In genomic region chr10:98308602-98309365, GRCh38 we compare ENCODE assay signal across 13 cellular contexts. TPM values are rescaled to one million over a fixed set of nuclear protein-coding genes. Genes with fewer than 3 reads are reported as not detected.
DNase-seq lines count a peak whose midpoint lies in the region; ATAC-seq, FAIRE-seq and TF ChIP-seq lines count a peak whose summit lies in the region.
"Had no signal": no experiment of that assay in that cellular context is flagged by ENCODE, and none has a peak within 500 bp of the region (broad histone marks: within the 10 kb centered on the region; RNA-seq: fewer than 3 reads in every experiment).

No MANE protein-coding gene starts in this region.

- H3K4ac ChIP-seq in trophoblast cell (ENCODE audit: low read depth, low read length) = no peak overlapping the region

- no peak overlapping the region for H3K14ac ChIP-seq in trophoblast cell (ENCODE audit: low read length)

- H3K4me3 ChIP-seq in GM23248 (peak overlapping the region; percentile 40), NT2/D1 (ENCODE audit: insufficient read length, low read depth) (peak overlapping the region; percentile 9), fibroblast of the aortic adventitia (ENCODE audit: low read depth, low read length) (peak overlapping the region; percentile 42), trophoblast cell (ENCODE audit: low read depth, low read length) (no peak overlapping the region), lower leg skin (ENCODE audit: low read depth, poor library complexity, severe bottlenecking) (no peak overlapping the region)

- peak overlapping the region; percentile 90 for H2AFZ ChIP-seq in GM23248
- H2AFZ ChIP-seq in trophoblast cell (ENCODE audit: insufficient read depth, low read length, poor library complexity) = no peak overlapping the region

- no peaks in the 10 kb centered on the region for H3K79me2 ChIP-seq in GM23248 (ENCODE audit: insufficient read depth)
- no peaks in the 10 kb centered on the region for H3K79me2 ChIP-seq in trophoblast cell (ENCODE audit: control insufficient read depth, insufficient read depth, low read length, poor library complexity)

- no peak overlapping the region for H3K23ac ChIP-seq in trophoblast cell (ENCODE audit: low read length)

- H3K27me3 Mint-ChIP-seq in activated T-helper 17 cell treated with anti-CD3 and anti-CD28 coated beads, Interleukin-2, amount 50 U/mL, for 72 hours = peaks cover 29% of the 10 kb centered on the region

- no peak overlapping the region for H3K27ac ChIP-seq in GM23248
- no peak overlapping the region for H3K27ac ChIP-seq in trophoblast cell (ENCODE audit: low read depth, low read length)

- DNase-seq in GM23248 = no peak
- DNase-seq in NT2/D1 (ENCODE audit: low read depth, low spot score) = no peak
- DNase-seq in fibroblast of the aortic adventitia (ENCODE audit: low read depth) = no peak
- DNase-seq in trophoblast cell = peak in 1 of 2 donors; percentile 8
- no peak for DNase-seq in lower leg skin (ENCODE audit: low spot score in 2 of 2)
- DNase-seq in GM12892 (ENCODE audit: insufficient read length) = no peak
- DNase-seq: activated gamma-delta T cell treated with Interleukin-2 at 50 U/mL for 16 hours; effector CD4-positive, alpha-beta T cell; stimulated activated CD4-positive, alpha-beta T cell treated with anti-CD3 and anti-CD28 coated beads, Interleukin-12 subunit alpha, Interleukin-12 subunit beta, amount 100 ng/mL, for 4 hours had no signal

- H4K91ac ChIP-seq in trophoblast cell (ENCODE audit: low read depth, low read length) = no peak overlapping the region

- no peak overlapping the region for H4K8ac ChIP-seq in trophoblast cell (ENCODE audit: low read depth, low read length)

- no peak overlapping the region for H2BK120ac ChIP-seq in trophoblast cell (ENCODE audit: insufficient read depth, low read length, poor library complexity)

- TF ChIP-seq CTCF in fibroblast of the aortic adventitia (IDR thresholded peaks at IDR 0.05; ENCODE audit: insufficient read depth, low read length) (no peak), lower leg skin (IDR thresholded peaks at IDR 0.05) (no peak)

- ATAC-seq in activated T-helper 17 cell treated with anti-CD3 and anti-CD28 coated beads, Interleukin-2, amount 50 U/mL, for 72 hours (replicated peaks) = no peak
- ATAC-seq in GM21360 (IDR thresholded peaks at IDR 0.05; ENCODE audit: unreplicated experiment) = no peak

- no peak overlapping the region for H3K18ac ChIP-seq in trophoblast cell (ENCODE audit: low read length)

- H3K9me3 Mint-ChIP-seq in activated T-helper 17 cell treated with anti-CD3 and anti-CD28 coated beads, Interleukin-2, amount 50 U/mL, for 72 hours = no peaks in the 10 kb centered on the region

- intact Hi-C loops in lower leg skin (cut with DNase I; ENCODE audit: low total_unique reads) = no loop called here

- no peak overlapping the region for H2BK12ac ChIP-seq in trophoblast cell (ENCODE audit: low read length)

- no peak for FAIRE-seq in GM12892 (lab: Jason Lieb, UNC)

- no peaks in the 10 kb centered on the region for H3K4me1 Mint-ChIP-seq in activated T-helper 17 cell treated with anti-CD3 and anti-CD28 coated beads, Interleukin-2, amount 50 U/mL, for 72 hours

- H3K36me3 ChIP-seq in GM23248 (ENCODE audit: low read depth) = no peaks in the 10 kb centered on the region
- H3K36me3 ChIP-seq in NT2/D1 (ENCODE audit: insufficient read depth, insufficient read length, low read length) = no peaks in the 10 kb centered on the region
- no peaks in the 10 kb centered on the region for H3K36me3 ChIP-seq in trophoblast cell (ENCODE audit: control insufficient read depth in 1 of 2, insufficient read depth in 2 of 2, low read length in 2 of 2)

- no peak overlapping the region for H3K27ac Mint-ChIP-seq in activated T-helper 17 cell treated with anti-CD3 and anti-CD28 coated beads, Interleukin-2, amount 50 U/mL, for 72 hours
- H3K27ac Mint-ChIP-seq: IgD-negative memory B cell; stimulated activated naive CD8-positive, alpha-beta T cell treated with anti-CD3 and anti-CD28 coated beads, Interleukin-15, Interleukin-2, amounts not matched to agents 100 ng/mL and 50 ng/mL, for 24 hours had no signal

- no peak overlapping the region for H3K4me3 Mint-ChIP-seq in activated T-helper 17 cell treated with anti-CD3 and anti-CD28 coated beads, Interleukin-2, amount 50 U/mL, for 72 hours
- H3K4me3 Mint-ChIP-seq: stimulated activated naive CD8-positive, alpha-beta T cell treated with anti-CD3 and anti-CD28 coated beads, Interleukin-15, Interleukin-2, amounts not matched to agents 100 ng/mL and 50 ng/mL, for 24 hours had no signal

- H3K79me1 ChIP-seq in trophoblast cell (ENCODE audit: low read length) = no peaks in the 10 kb centered on the region

- in situ Hi-C loops in GM23248 (cut with MboI) = no loop called here

- H3K4me2 ChIP-seq in GM23248 (ENCODE audit: unreplicated experiment) = peak overlapping the region; percentile 39
- peak overlapping the region; percentile 34 for H3K4me2 ChIP-seq in trophoblast cell (ENCODE audit: low read length)

- H3F3A ChIP-seq in GM23248 (ENCODE audit: insufficient read depth) = peaks cover 19% of the 10 kb centered on the region; the same call in 1 of the 2 replicates

- H3K9me3 ChIP-seq in GM23248 (ENCODE audit: low read depth) (no peaks in the 10 kb centered on the region), NT2/D1 (ENCODE audit: insufficient read depth, low read length) (no peaks in the 10 kb centered on the region; the same call in 1 of the 2 replicates), trophoblast cell (ENCODE audit: insufficient read depth, low read depth, low read length) (no peaks in the 10 kb centered on the region)

- peak overlapping the region; percentile 50 for H3K9ac ChIP-seq in GM23248
- peak overlapping the region; percentile 28 for H3K9ac ChIP-seq in NT2/D1 (ENCODE audit: insufficient read length, low read depth)
- H3K9ac ChIP-seq in trophoblast cell (ENCODE audit: low read length) = no peak overlapping the region

- H2BK5ac ChIP-seq in trophoblast cell (ENCODE audit: low read depth, low read length, poor library complexity) = no peak overlapping the region

- H3K27me3 ChIP-seq in GM23248 (replicated peaks; ENCODE audit: insufficient read depth) (no peaks in the 10 kb centered on the region), NT2/D1 (ENCODE audit: insufficient read depth, insufficient read length) (no peaks in the 10 kb centered on the region), trophoblast cell (ENCODE audit: insufficient read depth, low read length) (no peaks in the 10 kb centered on the region)

- H3K36me3 Mint-ChIP-seq in activated T-helper 17 cell treated with anti-CD3 and anti-CD28 coated beads, Interleukin-2, amount 50 U/mL, for 72 hours (ENCODE audit: low read depth) = no peaks in the 10 kb centered on the region
- H3K36me3 Mint-ChIP-seq: IgD-negative memory B cell had no signal

- peaks cover 27% of the 10 kb centered on the region for H3K4me1 ChIP-seq in GM23248 (ENCODE audit: insufficient read depth)
- peaks cover 6% of the 10 kb centered on the region for H3K4me1 ChIP-seq in NT2/D1 (ENCODE audit: insufficient read depth, insufficient read length)
- H3K4me1 ChIP-seq in trophoblast cell (ENCODE audit: control insufficient read depth in 1 of 2, insufficient read depth in 2 of 2, low read length in 2 of 2) = no peaks in the 10 kb centered on the region

- no peak for TF ChIP-seq POLR2A in lower leg skin (IDR thresholded peaks at IDR 0.05)
- no peak for TF ChIP-seq POLR2A in GM12892 (IDR thresholded peaks at IDR 0.05; ENCODE audit: low read depth, low read length)

- 72 to 73% methylated on average over 15 of the region's 15 CpGs for WGBS in GM23248 (ENCODE audit: low coverage in 1 of 2, low lambda C conversion rate in 2 of 2, missing lambda C conversion rate in 2 of 2), 2 experiments
- no CpG with 5 or more reads among the region's 15 CpGs for WGBS in trophoblast cell (ENCODE audit: extremely low coverage, insufficient coverage, insufficient read length)
- WGBS in lower leg skin, 2 donors = 57 to 63% methylated on average over 15 of the region's 15 CpGs

- no peaks in the 10 kb centered on the region for H3K9me2 ChIP-seq in GM23248 (ENCODE audit: insufficient read depth)

- no peaks in the 10 kb centered on the region for H4K20me1 ChIP-seq in GM23248 (ENCODE audit: insufficient read depth)

- H2AK5ac ChIP-seq in trophoblast cell (ENCODE audit: low read length) = no peak overlapping the region

- no peak overlapping the region for H4K12ac ChIP-seq in trophoblast cell (ENCODE audit: low read depth, low read length)

RNA-seq across cellular contexts. Expression of gene LOXL4, which starts 40.8 kb away (rescaled TPM):
- 496 and 507 TPM in 2 replicates for total RNA-seq in GM23248 (2014; rRNA removed; shearing (Covaris generic))
- polyA plus RNA-seq in GM23248 (2016; fragmentation: Nextera tagmentation; extraction: Ambion mirVana) = 319 and 320 TPM in 2 replicates
- total RNA-seq in fibroblast of the aortic adventitia (ENCODE audit: low replicate concordance) (14.3 and 62.5 TPM in 2 replicates), lower leg skin (1 to 10 TPM; 1.7 to 4.0 (median 2.3) TPM)
- 0.23 and 0.36 TPM in 2 replicates for polyA plus RNA-seq in trophoblast cell (2013)
- total RNA-seq in activated T-helper 17 cell treated with anti-CD3 and anti-CD28 coated beads, Interleukin-2, amount 50 U/mL, for 72 hours = not detected
- polyA plus RNA-seq in GM12892 (2012; ENCODE audit: missing spikeins) = 0.36 TPM

Comparison
In these comparisons a context has a peak if more than half of its experiments do, and no peak if none do; other contexts are left out.
1. H3K4me3 ChIP-seq: peak in GM23248 (single experiment), NT2/D1 (single experiment) and fibroblast of the aortic adventitia (single experiment); none in trophoblast cell (single experiment) and lower leg skin (single experiment).